8 cellular contexts compared by ENCODE assay signal in genomic region chr12:56684745-56685369, GRCh38. TPM values are rescaled to one million over a fixed set of nuclear protein-coding genes. Genes with fewer than 3 reads are reported as not detected.
DNase-seq lines count a peak whose midpoint lies in the region; ATAC-seq and TF ChIP-seq lines count a peak whose summit lies in the region.

No MANE protein-coding gene starts in this region.

- no peaks in the 10 kb centered on the region for H3K9me3 ChIP-seq in BLaER1

- H3K4me3 Mint-ChIP-seq in natural killer cell = peak overlapping the region; percentile 84

- H3K27ac ChIP-seq in BLaER1 = peak overlapping the region; percentile 99
- H3K27ac ChIP-seq in dorsolateral prefrontal cortex = peak overlapping the region in 44 of 59 donors; percentile 4 to 76 (median 49)

- no peaks in the 10 kb centered on the region for H3K9me3 Mint-ChIP-seq in natural killer cell

- no peak for DNase-seq in LNCaP clone FGC (ENCODE audit: low read depth)
- DNase-seq in dorsolateral prefrontal cortex = peak in 2 of 10 donors; percentile 8 to 11
- DNase-seq in natural killer cell = no peak
- no peak for DNase-seq in ACHN
- no peak for DNase-seq in COLO668 (lab: John Stamatoyannopoulos, UW; ENCODE audit: unreplicated experiment)
- no peak for DNase-seq in SKM-1 treated with dmso at 0.1 percent for 144 hours (lab: John Stamatoyannopoulos, UW; ENCODE audit: unreplicated experiment)

- H3K4me3 ChIP-seq in BLaER1 (peak overlapping the region; percentile 94), LNCaP clone FGC (ENCODE audit: low read depth, low read length) (peak overlapping the region; percentile 91), dorsolateral prefrontal cortex (peak overlapping the region in 57 of 59 donors; percentile 14 to 100 (median 80))

- peaks cover 55% of the 10 kb centered on the region for H3K4me1 ChIP-seq in BLaER1

- no peaks in the 10 kb centered on the region for H3K36me3 Mint-ChIP-seq in natural killer cell

- peak overlapping the region; percentile 93 for H3K4me2 ChIP-seq in BLaER1

- peak overlapping the region; percentile 95 to 99 for H3K27ac Mint-ChIP-seq in natural killer cell

- ATAC-seq in natural killer cell (no peak), HG02571 (IDR thresholded peaks at IDR 0.05; ENCODE audit: unreplicated experiment) (no peak)

- H3K4me1 Mint-ChIP-seq in natural killer cell = peaks cover 47 to 52% of the 10 kb centered on the region in 2 donors

- no peaks in the 10 kb centered on the region for H3K27me3 Mint-ChIP-seq in natural killer cell (ENCODE audit: low read depth in 2 of 2)

- no peak for TF ChIP-seq CTCF in LNCaP clone FGC (IDR thresholded peaks at IDR 0.05; ENCODE audit: control insufficient read depth, extremely low read depth, insufficient read depth)
- TF ChIP-seq CTCF in dorsolateral prefrontal cortex (IDR thresholded peaks at IDR 0.05 in 54 of 56, conservative IDR thresholded peaks at IDR 0.05 in 2 of 56; ENCODE audit: low read depth in 1 of 56, partially characterized antibody in 56 of 56) = no peak
- TF ChIP-seq CTCF in natural killer cell (IDR thresholded peaks at IDR 0.05) = no peak

- peaks cover 75% of the 10 kb centered on the region for H4K20me1 ChIP-seq in BLaER1

- intact Hi-C loops in dorsolateral prefrontal cortex (cut with DNase I) = loop anchor here in 1 of 2 donors (5.0 kb wide), 2 partner anchors 38 to 53 kb away; partner anchors contain the start of genes ATP5F1B and BAZ2A
- intact Hi-C loops in natural killer cell (cut with micrococcal nuclease) = no loop called here

- H3K27me3 ChIP-seq in BLaER1 (no peaks in the 10 kb centered on the region), dorsolateral prefrontal cortex (no peaks in the 10 kb centered on the region)

- peak overlapping the region; percentile 99 for H3K9ac ChIP-seq in BLaER1

- peaks cover 36% of the 10 kb centered on the region for H3K36me3 ChIP-seq in BLaER1

- in situ Hi-C loops in ACHN (cut with HindIII; ENCODE audit: low pct_ligation_motif_present, low pct_unique_long_range_greater_than_20kb, low sequenced_read_pairs) = no loop called here

RNA-seq across cellular contexts. Expression of gene PTGES3, which starts 3.2 kb away (rescaled TPM):
- total RNA-seq in dorsolateral prefrontal cortex (100 to 1,000 TPM; 109 to 354 (median 170) TPM), natural killer cell (10 to 100 TPM; 79.2 to 93.8 (median 93.4) TPM)

RNA-seq across cellular contexts. Expression of gene ATP5F1B, which starts 39.1 kb away (rescaled TPM):
- total RNA-seq in dorsolateral prefrontal cortex (100 to 1,000 TPM; 248 to 863 (median 546) TPM), natural killer cell (100 to 1,000 TPM; 335 to 378 (median 342) TPM)

RNA-seq across cellular contexts. Expression of gene NACA, which starts 40.2 kb away (rescaled TPM):
- total RNA-seq in dorsolateral prefrontal cortex (100 to 1,000 TPM; 265 to 487 (median 373) TPM), natural killer cell (100 to 1,000 TPM; 644 to 785 (median 695) TPM)

RNA-seq across cellular contexts. Expression of gene BAZ2A, which starts 54.7 kb away (rescaled TPM):
- total RNA-seq in dorsolateral prefrontal cortex (100 to 1,000 TPM in 21 of 120 experiments, 10 to 100 TPM in 99; 58.5 to 126 (median 86.8) TPM), natural killer cell (100 to 1,000 TPM; 320 to 354 (median 325) TPM)
